ENCODE assay signal across 2 cellular contexts in the genomic region with DNA sequence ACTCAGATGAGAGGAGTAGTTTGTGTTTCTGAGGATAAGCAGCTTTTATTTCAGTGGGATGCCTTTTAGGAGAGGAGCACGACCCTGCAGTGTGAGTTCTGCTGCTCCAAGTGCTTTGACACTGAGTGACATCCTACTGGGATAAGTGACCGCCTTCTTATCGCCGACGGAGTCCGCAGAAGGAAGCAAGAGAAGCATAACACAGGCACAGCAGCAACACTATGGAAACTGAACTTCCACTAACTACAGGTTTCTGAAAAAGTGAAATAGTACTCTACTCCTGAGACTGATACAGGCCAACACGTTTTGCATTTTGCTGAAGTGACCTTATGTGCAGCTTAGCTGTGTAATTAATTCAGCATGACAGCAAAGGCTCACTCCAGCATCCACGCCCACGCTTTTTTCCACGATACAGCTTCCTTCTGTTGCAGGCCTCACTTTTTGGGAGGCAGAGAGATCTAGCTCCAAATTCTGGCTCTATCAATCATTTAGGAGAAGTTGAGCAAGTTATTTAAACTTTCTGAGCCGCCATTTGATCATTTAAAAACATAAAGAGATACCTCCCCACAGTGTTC.
TF ChIP-seq lines count a peak whose summit lies in the region.

No MANE protein-coding gene starts in this region.

TF ChIP-seq in liver, 16 proteins besides CTCF, POLR2A, EP300 and RAD21 (continued from another document):
- TF ChIP-seq, protein P1, sequence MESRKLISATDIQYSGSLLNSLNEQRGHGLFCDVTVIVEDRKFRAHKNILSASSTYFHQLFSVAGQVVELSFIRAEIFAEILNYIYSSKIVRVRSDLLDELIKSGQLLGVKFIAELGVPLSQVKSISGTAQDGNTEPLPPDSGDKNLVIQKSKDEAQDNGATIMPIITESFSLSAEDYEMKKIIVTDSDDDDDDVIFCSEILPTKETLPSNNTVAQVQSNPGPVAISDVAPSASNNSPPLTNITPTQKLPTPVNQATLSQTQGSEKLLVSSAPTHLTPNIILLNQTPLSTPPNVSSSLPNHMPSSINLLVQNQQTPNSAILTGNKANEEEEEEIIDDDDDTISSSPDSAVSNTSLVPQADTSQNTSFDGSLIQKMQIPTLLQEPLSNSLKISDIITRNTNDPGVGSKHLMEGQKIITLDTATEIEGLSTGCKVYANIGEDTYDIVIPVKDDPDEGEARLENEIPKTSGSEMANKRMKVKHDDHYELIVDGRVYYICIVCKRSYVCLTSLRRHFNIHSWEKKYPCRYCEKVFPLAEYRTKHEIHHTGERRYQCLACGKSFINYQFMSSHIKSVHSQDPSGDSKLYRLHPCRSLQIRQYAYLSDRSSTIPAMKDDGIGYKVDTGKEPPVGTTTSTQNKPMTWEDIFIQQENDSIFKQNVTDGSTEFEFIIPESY (IDR thresholded peaks at IDR 0.05): no peak
- TF ChIP-seq HNF4A (conservative IDR thresholded peaks at IDR 0.05) (no peak), TAF1 (conservative IDR thresholded peaks at IDR 0.05) (no peak), RXRA (IDR thresholded peaks at IDR 0.05) (no peak), FOXA1 (IDR thresholded peaks at IDR 0.05) (no peak), SP1 (IDR thresholded peaks at IDR 0.05) (no peak)
- TF ChIP-seq, protein P2, sequence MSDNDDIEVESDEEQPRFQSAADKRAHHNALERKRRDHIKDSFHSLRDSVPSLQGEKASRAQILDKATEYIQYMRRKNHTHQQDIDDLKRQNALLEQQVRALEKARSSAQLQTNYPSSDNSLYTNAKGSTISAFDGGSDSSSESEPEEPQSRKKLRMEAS (IDR thresholded peaks at IDR 0.05): no peak
TF ChIP-seq in liver: peak in this region for 0.

TF ChIP-seq in HepG2, 621 proteins besides CTCF, POLR2A, EP300 and RAD21 (continued from another document):
- TF ChIP-seq, protein P3, sequence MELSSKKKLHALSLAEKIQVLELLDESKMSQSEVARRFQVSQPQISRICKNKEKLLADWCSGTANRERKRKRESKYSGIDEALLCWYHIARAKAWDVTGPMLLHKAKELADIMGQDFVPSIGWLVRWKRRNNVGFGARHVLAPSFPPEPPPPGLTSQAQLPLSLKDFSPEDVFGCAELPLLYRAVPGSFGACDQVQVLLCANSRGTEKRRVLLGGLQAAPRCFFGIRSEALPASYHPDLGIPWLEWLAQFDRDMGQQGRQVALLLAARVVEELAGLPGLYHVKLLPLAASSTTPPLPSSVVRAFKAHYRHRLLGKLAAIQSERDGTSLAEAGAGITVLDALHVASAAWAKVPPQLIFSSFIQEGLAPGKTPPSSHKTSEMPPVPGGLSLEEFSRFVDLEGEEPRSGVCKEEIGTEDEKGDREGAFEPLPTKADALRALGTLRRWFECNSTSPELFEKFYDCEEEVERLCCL (CRISPR knock-in tag; IDR thresholded peaks at IDR 0.05; ENCODE audit: borderline replicate concordance): no peak
- TF ChIP-seq PPARG (CRISPR knock-in tag; conservative IDR thresholded peaks at IDR 0.05): no peak
- no peak for TF ChIP-seq HMG20A (CRISPR knock-in tag; IDR thresholded peaks at IDR 0.05; ENCODE audit: borderline replicate concordance)
- TF ChIP-seq PHB2 (IDR thresholded peaks at IDR 0.05; ENCODE audit: partially characterized antibody): no peak
- TF ChIP-seq, protein P4, sequence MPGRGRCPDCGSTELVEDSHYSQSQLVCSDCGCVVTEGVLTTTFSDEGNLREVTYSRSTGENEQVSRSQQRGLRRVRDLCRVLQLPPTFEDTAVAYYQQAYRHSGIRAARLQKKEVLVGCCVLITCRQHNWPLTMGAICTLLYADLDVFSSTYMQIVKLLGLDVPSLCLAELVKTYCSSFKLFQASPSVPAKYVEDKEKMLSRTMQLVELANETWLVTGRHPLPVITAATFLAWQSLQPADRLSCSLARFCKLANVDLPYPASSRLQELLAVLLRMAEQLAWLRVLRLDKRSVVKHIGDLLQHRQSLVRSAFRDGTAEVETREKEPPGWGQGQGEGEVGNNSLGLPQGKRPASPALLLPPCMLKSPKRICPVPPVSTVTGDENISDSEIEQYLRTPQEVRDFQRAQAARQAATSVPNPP (CRISPR knock-in tag; IDR thresholded peaks at IDR 0.05): no peak
- no peak for TF ChIP-seq U2AF1 (optimal IDR thresholded peaks at IDR 0.05; ENCODE audit: low read depth, low read length)
- TF ChIP-seq ZNF589 (CRISPR knock-in tag; conservative IDR thresholded peaks at IDR 0.05): no peak
- no peak for TF ChIP-seq MXD4 (CRISPR knock-in tag; IDR thresholded peaks at IDR 0.05)
- TF ChIP-seq, protein P5, sequence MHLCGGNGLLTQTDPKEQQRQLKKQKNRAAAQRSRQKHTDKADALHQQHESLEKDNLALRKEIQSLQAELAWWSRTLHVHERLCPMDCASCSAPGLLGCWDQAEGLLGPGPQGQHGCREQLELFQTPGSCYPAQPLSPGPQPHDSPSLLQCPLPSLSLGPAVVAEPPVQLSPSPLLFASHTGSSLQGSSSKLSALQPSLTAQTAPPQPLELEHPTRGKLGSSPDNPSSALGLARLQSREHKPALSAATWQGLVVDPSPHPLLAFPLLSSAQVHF (CRISPR knock-in tag; IDR thresholded peaks at IDR 0.05): no peak
- TF ChIP-seq ZC3H4 (CRISPR knock-in tag; IDR thresholded peaks at IDR 0.05; ENCODE audit: borderline replicate concordance): no peak
- TF ChIP-seq ZNF660 (CRISPR knock-in tag; IDR thresholded peaks at IDR 0.05; ENCODE audit: borderline replicate concordance, low read depth): no peak
TF ChIP-seq in HepG2: peak in this region for 0.
